ENCODE assay signal across 15 cellular contexts in the genomic region with DNA sequence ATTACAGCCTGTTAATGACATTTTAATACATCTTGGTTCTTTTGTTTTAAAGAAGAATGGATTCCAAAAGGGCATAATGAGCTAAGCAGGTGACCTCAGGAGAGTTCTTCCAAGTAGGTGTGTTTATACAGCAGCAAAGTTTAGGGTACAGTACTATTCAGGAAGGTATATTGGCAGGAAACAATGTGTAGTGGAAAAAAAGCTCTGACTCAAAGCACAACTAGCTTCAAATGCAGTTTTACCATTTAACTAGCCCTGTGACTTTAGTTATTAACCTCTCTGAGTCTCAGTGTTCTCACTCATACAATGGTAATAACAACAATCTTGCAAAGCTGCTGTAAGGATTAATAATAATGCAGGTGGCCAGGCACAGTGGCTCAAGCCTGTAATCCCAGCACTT. TPM values are rescaled to one million over a fixed set of nuclear protein-coding genes. Genes with fewer than 3 reads are reported as not detected.
DNase-seq lines count a peak whose midpoint lies in the region; ATAC-seq and TF ChIP-seq lines count a peak whose summit lies in the region.
"Had no signal": no experiment of that assay in that cellular context is flagged by ENCODE, and none has a peak within 500 bp of the region (broad histone marks: within the 10 kb centered on the region; RNA-seq: fewer than 3 reads in every experiment).

No MANE protein-coding gene starts in this region.

- no peaks in the 10 kb centered on the region; the same call in 1 of the 2 replicates for H3F3A ChIP-seq in GM23248 (ENCODE audit: insufficient read depth)

- H3K27ac Mint-ChIP-seq in activated naive CD8-positive, alpha-beta T cell treated with anti-CD3 and anti-CD28 coated beads for 36 hours = peak overlapping the region; percentile 6
- H3K27ac Mint-ChIP-seq: activated CD4-positive, alpha-beta memory T cell treated with anti-CD3 and anti-CD28 coated beads, Interleukin-2, amount 10 ng/mL, durations not matched to agents 7 days and 5 days; dendritic cell treated with granulocyte-macrophage colony-stimulating factor and Interleukin-4, amounts not matched to agents 40 ng/mL and 50 ng/mL, for 4 days had no signal

- H3K4me2 ChIP-seq in GM23248 (ENCODE audit: unreplicated experiment) = no peak overlapping the region
- H3K4me2 ChIP-seq: BLaER1 treated with 17β-estradiol and CSF1 and Interleukin-3, amounts not matched to agents 10 nM and 100 nM; smooth muscle cell had no signal

- H3K27me3 ChIP-seq in GM23248 (replicated peaks; ENCODE audit: insufficient read depth) (no peaks in the 10 kb centered on the region), tibial artery (no peaks in the 10 kb centered on the region)
- H3K27me3 ChIP-seq: BLaER1 treated with 17β-estradiol and CSF1 and Interleukin-3, amounts not matched to agents 10 nM and 100 nM; foreskin keratinocyte had no signal

- H3K27ac ChIP-seq in GM23248 (no peak overlapping the region), tibial artery (no peak overlapping the region)
- H3K27ac ChIP-seq: BLaER1 treated with 17β-estradiol and CSF1 and Interleukin-3, amounts not matched to agents 10 nM and 100 nM; foreskin keratinocyte had no signal

- intact Hi-C loops in tibial artery (cut with DNase I; ENCODE audit: low total_unique reads) = loop anchor here (5.0 to 10.0 kb wide), 2 partner anchors 105 to 262 kb away; no protein-coding TSS in a partner anchor

- H3K27me3 Mint-ChIP-seq in activated naive CD8-positive, alpha-beta T cell treated with anti-CD3 and anti-CD28 coated beads for 36 hours = no peaks in the 10 kb centered on the region
- H3K27me3 Mint-ChIP-seq: activated CD4-positive, alpha-beta memory T cell treated with anti-CD3 and anti-CD28 coated beads, Interleukin-2, amount 10 ng/mL, durations not matched to agents 7 days and 5 days; dendritic cell treated with granulocyte-macrophage colony-stimulating factor and Interleukin-4, amounts not matched to agents 40 ng/mL and 50 ng/mL, for 4 days had no signal

- no peak overlapping the region for H3K4me3 ChIP-seq in GM23248
- no peak overlapping the region for H3K4me3 ChIP-seq in foreskin fibroblast (ENCODE audit: low read depth in 1 of 2, low read length in 2 of 2)
- no peak overlapping the region for H3K4me3 ChIP-seq in tibial artery
- H3K4me3 ChIP-seq: BLaER1 treated with 17β-estradiol and CSF1 and Interleukin-3, amounts not matched to agents 10 nM and 100 nM; smooth muscle cell had no signal

- no peaks in the 10 kb centered on the region for H4K20me1 ChIP-seq in GM23248 (ENCODE audit: insufficient read depth)

- H3K9ac ChIP-seq in GM23248 = no peak overlapping the region
- H3K9ac ChIP-seq: BLaER1 treated with 17β-estradiol and CSF1 and Interleukin-3, amounts not matched to agents 10 nM and 100 nM had no signal

- no peaks in the 10 kb centered on the region for H3K36me3 ChIP-seq in GM23248 (ENCODE audit: low read depth)
- H3K36me3 ChIP-seq in tibial artery = no peaks in the 10 kb centered on the region

- DNase-seq in GM20000 (ENCODE audit: low spot score) (peak; percentile 28), GM23248 (no peak), foreskin fibroblast (no peak), tibial artery (no peak)
- DNase-seq in activated naive CD8-positive, alpha-beta T cell treated with anti-CD3 and anti-CD28 coated beads for 36 hours = no peak
- DNase-seq in stimulated activated CD4-positive, alpha-beta T cell treated with anti-CD3 and anti-CD28 coated beads, Interleukin-2, amount 100 ng/mL, for 48 hours = no peak
- DNase-seq: activated CD4-positive, alpha-beta memory T cell treated with anti-CD3 and anti-CD28 coated beads, Interleukin-2, amount 10 ng/mL, durations not matched to agents 7 days and 5 days; amniotic stem cell; NCI-H1694 treated with DMSO at 0.1 percent for 48 hours had no signal

- H3K4me1 ChIP-seq in GM23248 (ENCODE audit: insufficient read depth) (no peaks in the 10 kb centered on the region), tibial artery (peaks cover 0 to 8% (median 2%) of the 10 kb centered on the region in 4 donors)
- H3K4me1 ChIP-seq: foreskin keratinocyte had no signal

- in situ Hi-C loops in GM23248 (cut with MboI) = no loop called here

- ATAC-seq in GM18508 (IDR thresholded peaks at IDR 0.05; ENCODE audit: insufficient read depth, unreplicated experiment) = peak; percentile 49
- ATAC-seq in HG03066 (IDR thresholded peaks at IDR 0.05; ENCODE audit: low read depth, unreplicated experiment) = peak; percentile 58
- ATAC-seq: foreskin keratinocyte had no signal

- H3K4me1 Mint-ChIP-seq in activated naive CD8-positive, alpha-beta T cell treated with anti-CD3 and anti-CD28 coated beads for 36 hours = peaks cover 34% of the 10 kb centered on the region

- H3K36me3 Mint-ChIP-seq in activated naive CD8-positive, alpha-beta T cell treated with anti-CD3 and anti-CD28 coated beads for 36 hours = peaks cover 18% of the 10 kb centered on the region

- H3K9me2 ChIP-seq in GM23248 (ENCODE audit: insufficient read depth) = no peaks in the 10 kb centered on the region

- H3K9me3 Mint-ChIP-seq in activated naive CD8-positive, alpha-beta T cell treated with anti-CD3 and anti-CD28 coated beads for 36 hours = peaks cover 2% of the 10 kb centered on the region

- H3K9me3 ChIP-seq in GM23248 (ENCODE audit: low read depth) = no peaks in the 10 kb centered on the region
- H3K9me3 ChIP-seq in tibial artery = peaks cover 0 to 5% (median 0%) of the 10 kb centered on the region in 3 donors

- TF ChIP-seq CTCF in GM20000 (IDR thresholded peaks at IDR 0.05; ENCODE audit: extremely low read depth, missing control alignments) = no peak
- TF ChIP-seq CTCF in foreskin fibroblast (IDR thresholded peaks at IDR 0.05; ENCODE audit: low read depth, low read length) = no peak
- TF ChIP-seq CTCF in tibial artery (IDR thresholded peaks at IDR 0.05) = no peak

- H2AFZ ChIP-seq in GM23248 = no peak overlapping the region

- H3K4me3 Mint-ChIP-seq in activated naive CD8-positive, alpha-beta T cell treated with anti-CD3 and anti-CD28 coated beads for 36 hours = no peak overlapping the region
- H3K4me3 Mint-ChIP-seq: activated CD4-positive, alpha-beta memory T cell treated with anti-CD3 and anti-CD28 coated beads, Interleukin-2, amount 10 ng/mL, durations not matched to agents 7 days and 5 days; dendritic cell treated with granulocyte-macrophage colony-stimulating factor and Interleukin-4, amounts not matched to agents 40 ng/mL and 50 ng/mL, for 4 days had no signal

- peaks cover 88% of the 10 kb centered on the region for H3K79me2 ChIP-seq in GM23248 (ENCODE audit: insufficient read depth)

RNA-seq across cellular contexts. Expression of gene FAF1, which starts 29.9 kb away (rescaled TPM):
- 10 to 100 TPM; 83.7 to 88.5 TPM for total RNA-seq in activated naive CD8-positive, alpha-beta T cell treated with anti-CD3 and anti-CD28 coated beads for 36 hours
- 49.1 and 53.9 TPM in 2 replicates for total RNA-seq in GM23248 (2014; rRNA removed; shearing (Covaris generic))
- 7.2 and 9.5 TPM in 2 replicates for polyA plus RNA-seq in GM23248 (2016; fragmentation: Nextera tagmentation; extraction: Ambion mirVana)

RNA-seq across cellular contexts. Expression of gene CDKN2C, which starts 39.9 kb away (rescaled TPM):
- 10 to 100 TPM; 13.0 to 13.6 TPM for total RNA-seq in activated naive CD8-positive, alpha-beta T cell treated with anti-CD3 and anti-CD28 coated beads for 36 hours
- total RNA-seq in GM23248 (2014; rRNA removed; shearing (Covaris generic)) = 17.3 and 19.2 TPM in 2 replicates
- 11.7 and 12.6 TPM in 2 replicates for polyA plus RNA-seq in GM23248 (2016; fragmentation: Nextera tagmentation; extraction: Ambion mirVana)
